Comparison of ENCODE assay signal across 24 cellular contexts in genomic region chr1:242240061-242240460, GRCh38.
DNase-seq lines count a peak whose midpoint lies in the region; TF ChIP-seq lines count a peak whose summit lies in the region.
"Had no signal": no experiment of that assay in that cellular context is flagged by ENCODE, and none has a peak within 500 bp of the region (broad histone marks: within the 10 kb centered on the region; RNA-seq: fewer than 3 reads in every experiment).

No MANE protein-coding gene starts in this region.

- H2BK5ac ChIP-seq in neuronal stem cell (ENCODE audit: low read length): no peak overlapping the region

- H3K4me2 ChIP-seq in neuronal stem cell (ENCODE audit: insufficient read depth, low read length, poor library complexity, severe bottlenecking): no peak overlapping the region
- H3K4me2 ChIP-seq: BLaER1 treated with 17β-estradiol and CSF1 and Interleukin-3, amounts not matched to agents 10 nM and 100 nM had no signal

- intact Hi-C loops in posterior vena cava (cut with DNase I): no loop called here

- H3K9me3 ChIP-seq in WERI-Rb-1 (ENCODE audit: severe bottlenecking) (no peaks in the 10 kb centered on the region), neuronal stem cell (replicated peaks in 1 of 2; ENCODE audit: control insufficient read depth in 2 of 2, insufficient read depth in 1 of 2, low read depth in 1 of 2, low read length in 2 of 2) (no peaks in the 10 kb centered on the region)
- H3K9me3 ChIP-seq: BLaER1 treated with 17β-estradiol and CSF1 and Interleukin-3, amounts not matched to agents 10 nM and 100 nM; HAP-1; right atrium auricular region; SJCRH30 had no signal

- H3K4me3 ChIP-seq in WERI-Rb-1 (ENCODE audit: low read depth, low read length) (peak overlapping the region; percentile 12), neuronal stem cell (ENCODE audit: low read length in 2 of 2) (no peak overlapping the region)
- H3K4me3 ChIP-seq: BLaER1 treated with 17β-estradiol and CSF1 and Interleukin-3, amounts not matched to agents 10 nM and 100 nM; HAP-1; heart left ventricle; right atrium auricular region; SJCRH30; suprapubic skin had no signal

- H2AFZ ChIP-seq in neuronal stem cell (ENCODE audit: low read length): peak overlapping the region; percentile 5

- no peaks in the 10 kb centered on the region for H3K79me1 ChIP-seq in neuronal stem cell (ENCODE audit: low read depth, low read length)

- H3K36me3 ChIP-seq in WERI-Rb-1 (no peaks in the 10 kb centered on the region), neuronal stem cell (replicated peaks in 1 of 2; ENCODE audit: control insufficient read depth in 2 of 2, insufficient read depth in 2 of 2, low read length in 2 of 2) (no peaks in the 10 kb centered on the region)
- H3K36me3 ChIP-seq: BLaER1 treated with 17β-estradiol and CSF1 and Interleukin-3, amounts not matched to agents 10 nM and 100 nM; HAP-1; heart left ventricle; right atrium auricular region; SJCRH30; suprapubic skin had no signal

- no peaks in the 10 kb centered on the region for H3K27me3 ChIP-seq in WERI-Rb-1 (ENCODE audit: insufficient read depth, low read depth, severe bottlenecking)
- H3K27me3 ChIP-seq in neuronal stem cell (ENCODE audit: control insufficient read depth in 3 of 3, insufficient read depth in 3 of 3, low read depth in 1 of 3, low read length in 3 of 3): no peaks in the 10 kb centered on the region
- H3K27me3 ChIP-seq: BLaER1 treated with 17β-estradiol and CSF1 and Interleukin-3, amounts not matched to agents 10 nM and 100 nM; right atrium auricular region; SJCRH30; suprapubic skin had no signal

- H3K18ac ChIP-seq in neuronal stem cell (ENCODE audit: low read length): no peak overlapping the region

- H4K91ac ChIP-seq in neuronal stem cell (ENCODE audit: low read depth, low read length, poor library complexity): no peak overlapping the region

- H3K4ac ChIP-seq in neuronal stem cell (ENCODE audit: low read length): no peak overlapping the region

- DNase-seq in NCI-H1694 treated with DMSO at 0.1 percent for 48 hours (lab: John Stamatoyannopoulos, UW) (peak; percentile 57), NCI-H1694 (lab: John Stamatoyannopoulos, UW) (no peak), NCI-H146 treated with DMSO at 0.1 percent for 48 hours (lab: John Stamatoyannopoulos, UW; ENCODE audit: unreplicated experiment) (peak; percentile 91), WERI-Rb-1 (peak; percentile 78), neuronal stem cell (ENCODE audit: low spot score) (no peak), posterior vena cava (ENCODE audit: low spot score) (no peak), Ammon's horn (ENCODE audit: low spot score) (no peak)
- no peak for DNase-seq in activated CD4-positive, CD25-positive, alpha-beta regulatory T cell treated with anti-CD3 and anti-CD28 coated beads, Interleukin-2, amount 50 U/mL, for 72 hours
- DNase-seq: activated CD4-positive, alpha-beta T cell treated with anti-CD3 and anti-CD28 coated beads for 4 hours; activated CD8-positive, alpha-beta memory T cell treated with anti-CD3 and anti-CD28 coated beads for 24 hours; activated naive CD4-positive, alpha-beta T cell; activated T-cell treated with anti-CD3 and anti-CD28 coated beads, Interleukin-2, amount 50 U/mL, for 1 hour; heart left ventricle; left colon; naive thymus-derived CD4-positive, alpha-beta T cell; NCI-H1417 treated with DMSO at 0.1 percent for 48 hours; stimulated activated CD4-positive, alpha-beta T cell treated with anti-CD3 and anti-CD28 coated beads, Interleukin-4, amount 100 ng/mL, for 24 hours; stimulated activated naive B cell treated with anti-CD40 and anti-IgM and Interleukin-4, amounts not matched to agents 10 μg/mL and 1 μg/mL and 100 μg/mL, for 72 hours had no signal

- no peak overlapping the region for H3K14ac ChIP-seq in neuronal stem cell (ENCODE audit: low read length)

- no peak overlapping the region for H2BK120ac ChIP-seq in neuronal stem cell (ENCODE audit: low read depth, low read length)

- TF ChIP-seq CTCF in WERI-Rb-1 (IDR thresholded peaks at IDR 0.05; ENCODE audit: low read depth, low read length): no peak

- H2BK15ac ChIP-seq in neuronal stem cell (ENCODE audit: low read length): no peak overlapping the region

- H3K9ac ChIP-seq in neuronal stem cell (ENCODE audit: low read depth, low read length, poor library complexity): no peak overlapping the region
- H3K9ac ChIP-seq: BLaER1 treated with 17β-estradiol and CSF1 and Interleukin-3, amounts not matched to agents 10 nM and 100 nM had no signal

- no CpG with 5 or more reads among the region's 3 CpGs for WGBS in neuronal stem cell (ENCODE audit: extremely low coverage in 2 of 2, insufficient read length in 2 of 2, insufficient replicate concordance in 1 of 2), 2 donors

- H3K23ac ChIP-seq in neuronal stem cell (ENCODE audit: low read depth, low read length, poor library complexity): no peak overlapping the region

- peak overlapping the region; percentile 40 for H3K27ac ChIP-seq in WERI-Rb-1
- no peak overlapping the region for H3K27ac ChIP-seq in neuronal stem cell (replicated peaks; ENCODE audit: low read length)
- H3K27ac ChIP-seq: BLaER1 treated with 17β-estradiol and CSF1 and Interleukin-3, amounts not matched to agents 10 nM and 100 nM; epithelial cell of prostate; heart left ventricle; right atrium auricular region; SJCRH30; suprapubic skin had no signal

- no peak overlapping the region for H2BK12ac ChIP-seq in neuronal stem cell (ENCODE audit: low read length)

- no peak overlapping the region for H4K8ac ChIP-seq in neuronal stem cell (ENCODE audit: low read depth, low read length)

- no peak overlapping the region for H2AK5ac ChIP-seq in neuronal stem cell (ENCODE audit: low read depth, low read length)

- H3K4me1 ChIP-seq in neuronal stem cell (ENCODE audit: control insufficient read depth in 2 of 2, insufficient read depth in 1 of 2, low read depth in 1 of 2, low read length in 2 of 2): peaks cover 4 to 6% of the 10 kb centered on the region in 2 donors
- H3K4me1 ChIP-seq: BLaER1 treated with 17β-estradiol and CSF1 and Interleukin-3, amounts not matched to agents 10 nM and 100 nM; heart left ventricle; right atrium auricular region; SJCRH30 had no signal

Comparison
In these comparisons a context has a peak if more than half of its experiments do, and no peak if none do; other contexts are left out.
1. DNase-seq: peak in NCI-H1694 treated with DMSO at 0.1 percent for 48 hours (single experiment), NCI-H146 treated with DMSO at 0.1 percent for 48 hours (single experiment) and WERI-Rb-1 (single experiment); none in NCI-H1694 (single experiment), neuronal stem cell (single experiment), posterior vena cava (single experiment), Ammon's horn (single experiment) and activated CD4-positive, CD25-positive, alpha-beta regulatory T cell treated with anti-CD3 and anti-CD28 coated beads, Interleukin-2, amount 50 U/mL, for 72 hours (single experiment).